In genomic region chr5:88690619-88691560, GRCh38 we compare ENCODE assay signal across 8 cellular contexts.
A peak's percentile ranks its signal among the peaks of the same experiment; 100 is the strongest.
DNase-seq lines count a peak whose midpoint lies in the region; ATAC-seq and TF ChIP-seq lines count a peak whose summit lies in the region.

No MANE protein-coding gene starts in this region.

- H3K9me3 ChIP-seq in tibial artery: no peaks in the 10 kb centered on the region

- H3K36me3 ChIP-seq in tibial artery: no peaks in the 10 kb centered on the region

- ATAC-seq in GM21390 (IDR thresholded peaks at IDR 0.05; ENCODE audit: unreplicated experiment) (peak; percentile 87), omental fat pad (ENCODE audit: low FRiP score) (peak; percentile 78)

- peaks cover 0 to 39% (median 19%) of the 10 kb centered on the region in 4 donors for H3K4me1 ChIP-seq in tibial artery

- TF ChIP-seq CTCF in RWPE1 (conservative IDR thresholded peaks at IDR 0.05; ENCODE audit: low read depth): peak; percentile 99
- peak in 2 of 3 donors; percentile 53 to 58 for TF ChIP-seq CTCF in omental fat pad (IDR thresholded peaks at IDR 0.05)
- peak; percentile 83 to 97 for TF ChIP-seq CTCF in tibial artery (IDR thresholded peaks at IDR 0.05)

- no peak overlapping the region for H3K27ac ChIP-seq in RWPE1
- no peak overlapping the region for H3K27ac ChIP-seq in tibial artery

- peak overlapping the region; percentile 5 to 34 for H3K4me3 ChIP-seq in tibial artery

- CTCF ChIA-PET in RWPE1 (lab: Yijun Ruan, JAX): interaction anchor here (0.5 to 5.0 kb wide), 53 partner anchors 8 to 1782 kb away, joined by 3 to 40 read pairs (median 4); partner anchors contain the start of gene CCNH

- intact Hi-C loops in tibial artery (cut with DNase I; ENCODE audit: low total_unique reads): no loop called here

- POLR2A ChIA-PET in RWPE1 (lab: Yijun Ruan, JAX; ENCODE audit: low non-redundant PET): no interaction called here

- DNase-seq in DMS53 treated with DMSO at 0.1 percent for 48 hours (lab: John Stamatoyannopoulos, UW; ENCODE audit: unreplicated experiment): peak; percentile 85
- peak; percentile 51 for DNase-seq in HS-5 (ENCODE audit: low read depth)
- peak; percentile 80 for DNase-seq in RWPE1 (ENCODE audit: low spot score)
- DNase-seq in activated gamma-delta T cell treated with Interleukin-2 at 50 U/mL for 16 hours: peak; percentile 48
- DNase-seq in foreskin melanocyte: peak; percentile 59
- DNase-seq in omental fat pad (ENCODE audit: low spot score): no peak
- peak; percentile 55 to 80 for DNase-seq in tibial artery

- peaks cover 0 to 98% of the 10 kb centered on the region in 2 donors for H3K27me3 ChIP-seq in tibial artery
